In genomic region chr11:122754553-122755322, GRCh38 we compare ENCODE assay signal across 8 cellular contexts.
A peak's percentile ranks its signal among the peaks of the same experiment; 100 is the strongest.
DNase-seq lines count a peak whose midpoint lies in the region; ATAC-seq and TF ChIP-seq lines count a peak whose summit lies in the region.

No MANE protein-coding gene starts in this region.

- H3K27me3 ChIP-seq in tibial artery = no peaks in the 10 kb centered on the region

- H3K4me3 ChIP-seq in tibial artery = no peak overlapping the region

- H3K4me3 Mint-ChIP-seq in activated T-cell treated with anti-CD3 and anti-CD28 coated beads, Interleukin-2, amount 50 U/mL, for 24 hours = no peak overlapping the region

- no peaks in the 10 kb centered on the region for H3K9me3 Mint-ChIP-seq in activated T-cell treated with anti-CD3 and anti-CD28 coated beads, Interleukin-2, amount 50 U/mL, for 24 hours

- no peak overlapping the region for H3K27ac Mint-ChIP-seq in activated T-cell treated with anti-CD3 and anti-CD28 coated beads, Interleukin-2, amount 50 U/mL, for 24 hours

- TF ChIP-seq CTCF in tibial artery (IDR thresholded peaks at IDR 0.05) = peak in 1 of 2 experiments; percentile 19

- H3K36me3 Mint-ChIP-seq in activated T-cell treated with anti-CD3 and anti-CD28 coated beads, Interleukin-2, amount 50 U/mL, for 24 hours (ENCODE audit: low read depth) = no peaks in the 10 kb centered on the region

- H3K36me3 ChIP-seq in tibial artery = no peaks in the 10 kb centered on the region

- H3K4me1 ChIP-seq in tibial artery = no peaks in the 10 kb centered on the region

- H3K4me1 Mint-ChIP-seq in activated T-cell treated with anti-CD3 and anti-CD28 coated beads, Interleukin-2, amount 50 U/mL, for 24 hours (ENCODE audit: low read depth) = peaks cover 76% of the 10 kb centered on the region

- H3K9me3 ChIP-seq in tibial artery = no peaks in the 10 kb centered on the region

- intact Hi-C loops in tibial artery (cut with DNase I; ENCODE audit: low total_unique reads) = no loop called here

- no peak for ATAC-seq in GM19397 (IDR thresholded peaks at IDR 0.05; ENCODE audit: unreplicated experiment)

- H3K27me3 Mint-ChIP-seq in activated T-cell treated with anti-CD3 and anti-CD28 coated beads, Interleukin-2, amount 50 U/mL, for 24 hours = no peaks in the 10 kb centered on the region

- peak; percentile 36 for DNase-seq in activated T-cell treated with anti-CD3 and anti-CD28 coated beads for 4 hours
- no peak for DNase-seq in activated T-cell treated with anti-CD3 and anti-CD28 coated beads, Interleukin-2, amount 50 U/mL, for 24 hours
- peak; percentile 17 for DNase-seq in M059J (ENCODE audit: low read depth)
- peak; percentile 47 to 57 for DNase-seq in activated T-cell treated with anti-CD3 and anti-CD28 coated beads, Interleukin-2, amount 50 U/mL, for 48 hours
- peak; percentile 46 for DNase-seq in left kidney (ENCODE audit: low read depth, low spot score)
- DNase-seq in NCI-H2029 (lab: John Stamatoyannopoulos, UW) = no peak
- no peak for DNase-seq in tibial artery

- no peak overlapping the region for H3K27ac ChIP-seq in tibial artery

Comparison
In these comparisons a context has a peak if more than half of its experiments do, and no peak if none do; other contexts are left out.
1. DNase-seq: peak in activated T-cell treated with anti-CD3 and anti-CD28 coated beads for 4 hours (single experiment), M059J (single experiment), activated T-cell treated with anti-CD3 and anti-CD28 coated beads, Interleukin-2, amount 50 U/mL, for 48 hours (2 of 2) and left kidney (single experiment); none in activated T-cell treated with anti-CD3 and anti-CD28 coated beads, Interleukin-2, amount 50 U/mL, for 24 hours (single experiment), NCI-H2029 (single experiment) and tibial artery (0 of 2).